16 cellular contexts compared by ENCODE assay signal in genomic region chr1:66787641-66788040, GRCh38. TPM values are rescaled to one million over a fixed set of nuclear protein-coding genes. Genes with fewer than 3 reads are reported as not detected.
"Had no signal": no experiment of that assay in that cellular context is flagged by ENCODE, and none has a peak within 500 bp of the region (broad histone marks: within the 10 kb centered on the region; RNA-seq: fewer than 3 reads in every experiment).

No MANE protein-coding gene starts in this region.

- H3K9me3 ChIP-seq: neutrophil, tibial artery had no signal

- ATAC-seq: left colon had no signal

- H3K36me3 ChIP-seq: neutrophil, tibial artery had no signal

- H3K4me1 ChIP-seq: tibial artery had no signal

- DNase-seq: activated CD4-positive, alpha-beta T cell treated with anti-CD3 and anti-CD28 coated beads, Interleukin-2, amount 50 U/mL, for 48 hours; activated naive CD4-positive, alpha-beta T cell; activated T-cell treated with anti-CD3 and anti-CD28 coated beads, Interleukin-2, amount 50 U/mL, for 72 hours; central memory CD4-positive, alpha-beta T cell; effector CD8-positive, alpha-beta T cell; foreskin melanocyte; head of caudate nucleus; left colon; naive B cell; stimulated activated CD4-positive, alpha-beta T cell treated with anti-CD3 and anti-CD28 coated beads, Interleukin-15, amount 100 ng/mL, for 24 hours; stimulated activated CD4-positive, alpha-beta T cell treated with anti-CD3 and anti-CD28 coated beads, Interleukin-4, amount 100 ng/mL, for 4 hours; tibial artery had no signal

- H3K27ac ChIP-seq: coronary artery, neutrophil, tibial artery had no signal

- H3K27me3 ChIP-seq: neutrophil, tibial artery had no signal

- H3K4me3 ChIP-seq: coronary artery, tibial artery had no signal

RNA-seq across cellular contexts. Expression of gene INSL5, which starts 13.4 kb away (rescaled TPM):
- total RNA-seq: activated T-cell treated with anti-CD3 and anti-CD28 coated beads, Interleukin-2, amount 50 U/mL, for 72 hours; lung microvascular endothelial cell; skeletal muscle tissue had no signal

RNA-seq across cellular contexts. Expression of gene DYNLT5, which starts 35.4 kb away (rescaled TPM):
- total RNA-seq: activated T-cell treated with anti-CD3 and anti-CD28 coated beads, Interleukin-2, amount 50 U/mL, for 72 hours had no signal
